18 cellular contexts compared by ENCODE assay signal in the genomic region with DNA sequence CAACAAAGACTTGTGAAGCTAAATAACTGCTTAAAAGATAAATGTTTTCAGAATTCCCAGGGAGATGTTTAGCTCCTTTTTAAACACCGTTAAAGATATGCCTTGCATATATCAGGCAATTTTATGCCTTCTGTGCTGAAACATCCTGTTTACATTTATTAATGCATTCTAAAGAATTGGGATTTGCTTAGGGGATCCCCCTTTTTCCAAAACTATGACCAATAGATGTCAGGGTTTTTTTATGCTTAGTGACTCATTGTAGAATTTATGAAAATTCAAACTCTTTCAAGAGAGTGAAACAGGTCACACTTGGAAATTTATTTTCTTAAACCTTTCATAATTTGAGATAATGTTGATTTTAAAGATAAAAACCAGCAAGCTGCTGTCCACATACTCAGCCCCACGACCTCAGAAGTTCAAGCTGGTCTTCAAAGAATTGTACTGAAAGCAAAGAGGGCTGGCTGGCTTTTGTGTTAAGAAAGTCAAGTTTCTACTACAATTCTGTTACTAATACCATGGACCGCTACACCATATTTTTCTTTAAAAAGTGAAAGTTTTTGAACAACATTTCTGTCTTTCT.
"Had no signal": no experiment of that assay in that cellular context is flagged by ENCODE, and none has a peak within 500 bp of the region (broad histone marks: within the 10 kb centered on the region; RNA-seq: fewer than 3 reads in every experiment).

No MANE protein-coding gene starts in this region.

- H3K36me3 ChIP-seq: esophagus squamous epithelium, neutrophil, tibial nerve, upper lobe of right lung, vagina had no signal

- H3K27ac ChIP-seq: esophagus squamous epithelium, foreskin keratinocyte, hepatocyte, neutrophil, testis, tibial nerve, upper lobe of right lung, vagina had no signal

- H3K4me2 ChIP-seq: hepatocyte had no signal

- ATAC-seq: foreskin keratinocyte; left colon; naive thymus-derived CD4-positive, alpha-beta T cell; sciatic nerve; stimulated activated naive B cell treated with anti-CD40 and anti-IgM and Interleukin-4, amounts not matched to agents 10 μg/mL and 1 μg/mL and 100 μg/mL, for 72 hours; stimulated activated naive CD8-positive, alpha-beta T cell treated with anti-CD3 and anti-CD28 coated beads, Interleukin-15, amount 100 ng/mL, for 72 hours; upper lobe of right lung had no signal

- H2AFZ ChIP-seq: hepatocyte had no signal

- H3K27me3 ChIP-seq: esophagus squamous epithelium, foreskin keratinocyte, hepatocyte, neutrophil, testis, tibial nerve, upper lobe of right lung, vagina had no signal

- H3K4me1 ChIP-seq: esophagus squamous epithelium, foreskin keratinocyte, testis, tibial nerve, upper lobe of right lung, vagina had no signal

- DNase-seq: dermis blood vessel endothelial cell; esophagus squamous epithelium; foreskin keratinocyte; left colon; naive thymus-derived CD4-positive, alpha-beta T cell; nephron progenitor cell; posterior cingulate gyrus; stimulated activated CD4-positive, alpha-beta T cell treated with anti-CD3 and anti-CD28 coated beads, Interleukin-2, amount 100 ng/mL, for 24 hours; stimulated activated CD4-positive, alpha-beta T cell treated with anti-CD3 and anti-CD28 coated beads, Interleukin-4, amount 100 ng/mL, for 4 hours; stimulated activated naive B cell treated with anti-CD40 and anti-IgM and Interleukin-4, amounts not matched to agents 10 μg/mL and 1 μg/mL and 100 μg/mL, for 72 hours; stimulated activated naive CD8-positive, alpha-beta T cell treated with anti-CD3 and anti-CD28 coated beads, Interleukin-15, amount 100 ng/mL, for 72 hours; testis; upper lobe of right lung had no signal

- H3K4me3 ChIP-seq: esophagus squamous epithelium, hepatocyte, testis, tibial nerve, upper lobe of right lung, vagina had no signal

- H3K79me2 ChIP-seq: hepatocyte had no signal

- H3K9me3 ChIP-seq: esophagus squamous epithelium, neutrophil, testis, tibial nerve, upper lobe of right lung, vagina had no signal
